Comparison of ENCODE assay signal across 20 cellular contexts in genomic region chr22:46752911-46753310, GRCh38. TPM values are rescaled to one million over a fixed set of nuclear protein-coding genes. Genes with fewer than 3 reads are reported as not detected.
A peak's percentile ranks its signal among the peaks of the same experiment; 100 is the strongest.
DNase-seq lines count a peak whose midpoint lies in the region; ATAC-seq and TF ChIP-seq lines count a peak whose summit lies in the region.
"Had no signal": no experiment of that assay in that cellular context is flagged by ENCODE, and none has a peak within 500 bp of the region (broad histone marks: within the 10 kb centered on the region; RNA-seq: fewer than 3 reads in every experiment).

No MANE protein-coding gene starts in this region.

- no peaks in the 10 kb centered on the region for H3K79me2 ChIP-seq in trophoblast cell (ENCODE audit: control insufficient read depth, insufficient read depth, low read length, poor library complexity)

- no peak overlapping the region for H2BK12ac ChIP-seq in trophoblast cell (ENCODE audit: low read length)

- WGBS in heart right ventricle, 2 donors, result 87 to 90% methylated on average over 7 of the region's 7 CpGs
- WGBS in upper lobe of left lung, 2 donors, result 85 to 100% methylated on average over 1 to 6 of the region's 7 CpGs
- no CpG with 5 or more reads among the region's 7 CpGs for WGBS in trophoblast cell (ENCODE audit: extremely low coverage, insufficient coverage, insufficient read length)

- H3K79me1 ChIP-seq in trophoblast cell (ENCODE audit: low read length), result peaks cover 13% of the 10 kb centered on the region

- H3K14ac ChIP-seq in trophoblast cell (ENCODE audit: low read length), result no peak overlapping the region

- H3K27ac ChIP-seq in heart right ventricle (peak overlapping the region; percentile 84 to 99 (median 94)), epithelial cell of prostate (peak overlapping the region; percentile 97), mucosa of rectum (ENCODE audit: low read depth in 2 of 2, low read length in 2 of 2) (peak overlapping the region; percentile 94 to 95), upper lobe of left lung (peak overlapping the region; percentile 91 to 96 (median 94)), trophoblast cell (ENCODE audit: low read depth, low read length) (no peak overlapping the region)
- H3K27ac ChIP-seq: VCaP had no signal

- DNase-seq in heart right ventricle (no peak), Right ventricle myocardium inferior (ENCODE audit: missing footprints) (no peak), epithelial cell of prostate (ENCODE audit: low read depth, low spot score) (no peak), upper lobe of left lung (no peak), NCI-H1092 (lab: John Stamatoyannopoulos, UW) (no peak), trophoblast cell (no peak)
- DNase-seq: ACHN; cerebellar nuclear complex; COR-L47; EL; glutamatergic neuron; MM.1S; NCI-H2081; NCI-H524 treated with DMSO at 0.1 percent for 48 hours; stimulated activated naive B cell treated with anti-CD40 and anti-IgM and Interleukin-4, amounts not matched to agents 10 μg/mL and 1 μg/mL and 100 μg/mL, for 72 hours had no signal

- TF ChIP-seq CTCF in heart right ventricle (IDR thresholded peaks at IDR 0.05) (no peak), upper lobe of left lung (IDR thresholded peaks at IDR 0.05) (no peak)

- H3K4me1 ChIP-seq in heart right ventricle (peaks cover 19 to 78% (median 65%) of the 10 kb centered on the region in 9 donors), mucosa of rectum (ENCODE audit: control insufficient read depth in 2 of 2, insufficient read depth in 2 of 2, low read length in 2 of 2) (peaks cover 44 to 46% of the 10 kb centered on the region in 2 donors), upper lobe of left lung (peaks cover 53 to 62% (median 55%) of the 10 kb centered on the region in 4 donors), trophoblast cell (ENCODE audit: control insufficient read depth in 1 of 2, insufficient read depth in 2 of 2, low read length in 2 of 2) (peaks cover 23 to 28% of the 10 kb centered on the region in 2 experiments)

- no peak for TF ChIP-seq POLR2A in upper lobe of left lung (IDR thresholded peaks at IDR 0.05)

- H2AK5ac ChIP-seq in trophoblast cell (ENCODE audit: low read length), result no peak overlapping the region

- H3K9me3 ChIP-seq in heart right ventricle (peaks cover 0 to 16% (median 12%) of the 10 kb centered on the region in 11 donors), mucosa of rectum (ENCODE audit: control insufficient read depth in 2 of 2, low read length in 2 of 2) (peaks cover 0 to 2% of the 10 kb centered on the region in 2 donors), upper lobe of left lung (peaks cover 0 to 6% (median 2%) of the 10 kb centered on the region in 4 donors), trophoblast cell (ENCODE audit: insufficient read depth, low read depth, low read length) (peaks cover 17% of the 10 kb centered on the region)
- H3K9me3 ChIP-seq: pancreas had no signal

- no peak overlapping the region for H2BK120ac ChIP-seq in trophoblast cell (ENCODE audit: insufficient read depth, low read length, poor library complexity)

- TF ChIP-seq EP300 in upper lobe of left lung (IDR thresholded peaks at IDR 0.05), result no peak

- H3K4ac ChIP-seq in trophoblast cell (ENCODE audit: low read depth, low read length), result no peak overlapping the region

- no peak overlapping the region for H4K8ac ChIP-seq in trophoblast cell (ENCODE audit: low read depth, low read length)

- H4K91ac ChIP-seq in trophoblast cell (ENCODE audit: low read depth, low read length), result no peak overlapping the region

- ATAC-seq in heart right ventricle (no peak), Right ventricle myocardium inferior (no peak), upper lobe of left lung (ENCODE audit: low FRiP score in 2 of 2) (no peak), GM18907 (IDR thresholded peaks at IDR 0.05; ENCODE audit: unreplicated experiment) (no peak)
- ATAC-seq: activated T-helper 17 cell treated with anti-CD3 and anti-CD28 coated beads, Interleukin-2, amount 50 U/mL, for 72 hours; stimulated activated naive B cell treated with anti-CD40 and anti-IgM and Interleukin-4, amounts not matched to agents 10 μg/mL and 1 μg/mL and 100 μg/mL, for 72 hours had no signal

- intact Hi-C loops in heart right ventricle (cut with DNase I), result no loop called here
- intact Hi-C loops in Right ventricle myocardium inferior (cut with DNase I), result no loop called here

- H3K27me3 ChIP-seq in heart right ventricle (no peaks in the 10 kb centered on the region), mucosa of rectum (ENCODE audit: control insufficient read depth in 2 of 2, insufficient read depth in 2 of 2, low read length in 2 of 2) (no peaks in the 10 kb centered on the region), upper lobe of left lung (no peaks in the 10 kb centered on the region), trophoblast cell (ENCODE audit: insufficient read depth, low read length) (no peaks in the 10 kb centered on the region)
- H3K27me3 ChIP-seq: pancreas had no signal

- no peak overlapping the region for H2BK5ac ChIP-seq in trophoblast cell (ENCODE audit: low read depth, low read length, poor library complexity)

- H3K4me2 ChIP-seq in trophoblast cell (ENCODE audit: low read length), result no peak overlapping the region

- H3K36me3 ChIP-seq in heart right ventricle (no peaks in the 10 kb centered on the region), mucosa of rectum (ENCODE audit: control insufficient read depth in 2 of 2, insufficient read depth in 2 of 2, low read length in 2 of 2) (no peaks in the 10 kb centered on the region), upper lobe of left lung (no peaks in the 10 kb centered on the region), trophoblast cell (ENCODE audit: control insufficient read depth in 1 of 2, insufficient read depth in 2 of 2, low read length in 2 of 2) (no peaks in the 10 kb centered on the region)
- H3K36me3 ChIP-seq: pancreas had no signal

- H3K9ac ChIP-seq in mucosa of rectum (ENCODE audit: low read depth in 1 of 2, low read length in 2 of 2), result no peak overlapping the region
- no peak overlapping the region for H3K9ac ChIP-seq in trophoblast cell (ENCODE audit: low read length)

- H3K18ac ChIP-seq in trophoblast cell (ENCODE audit: low read length), result no peak overlapping the region

- H3K4me3 ChIP-seq in heart right ventricle (no peak overlapping the region), mucosa of rectum (ENCODE audit: low read length in 2 of 2) (no peak overlapping the region), upper lobe of left lung (no peak overlapping the region), trophoblast cell (ENCODE audit: low read depth, low read length) (no peak overlapping the region)
- H3K4me3 ChIP-seq: pancreas had no signal

- H2AFZ ChIP-seq in trophoblast cell (ENCODE audit: insufficient read depth, low read length, poor library complexity), result no peak overlapping the region

- no peak overlapping the region for H3K23ac ChIP-seq in trophoblast cell (ENCODE audit: low read length)

- no peak overlapping the region for H4K12ac ChIP-seq in trophoblast cell (ENCODE audit: low read depth, low read length)

RNA-seq across cellular contexts. Expression of gene TBC1D22A, which starts 9.5 kb away (rescaled TPM):
- total RNA-seq in heart right ventricle, result 10 to 100 TPM; 14.6 to 27.9 (median 18.0) TPM
- polyA plus RNA-seq in heart right ventricle, result 10 to 100 TPM in 1 of 2 donors, 1 to 10 TPM in 1; 7.2 to 13.2 TPM
- total RNA-seq in Right ventricle myocardium inferior, result 14.6 TPM
- total RNA-seq in upper lobe of left lung, result 10 to 100 TPM; 27.1 to 48.2 (median 35.3) TPM
- 14.7 and 15.8 TPM in 2 replicates for polyA plus RNA-seq in trophoblast cell (2013)

RNA-seq across cellular contexts. Expression of gene CERK, which starts 14.9 kb away (rescaled TPM):
- 10 to 100 TPM; 50.9 to 97.0 (median 74.2) TPM for total RNA-seq in heart right ventricle
- polyA plus RNA-seq in heart right ventricle, result 10 to 100 TPM; 21.5 to 55.3 TPM
- total RNA-seq in Right ventricle myocardium inferior, result 71.6 TPM
- 10 to 100 TPM; 26.9 to 55.5 (median 32.7) TPM for total RNA-seq in upper lobe of left lung
- polyA plus RNA-seq in trophoblast cell (2013), result 19.8 and 21.2 TPM in 2 replicates
